Comparison of ENCODE assay signal across 20 cellular contexts in genomic region chr3:24523195-24523594, GRCh38.
"Had no signal": no experiment of that assay in that cellular context is flagged by ENCODE, and none has a peak within 500 bp of the region (broad histone marks: within the 10 kb centered on the region; RNA-seq: fewer than 3 reads in every experiment).

No MANE protein-coding gene starts in this region.

- H3K9me3 ChIP-seq: colonic mucosa, prostate gland, thoracic aorta, transverse colon had no signal

- DNase-seq: colonic mucosa; dermis blood vessel endothelial cell; foreskin keratinocyte; hippocampal formation; left colon; left ventricle myocardium superior; mesenchymal stem cell; midbrain; nephron progenitor cell; stimulated activated CD4-positive, alpha-beta T cell treated with anti-CD3 and anti-CD28 coated beads, Interleukin-2, amount 100 ng/mL, for 24 hours; stimulated activated CD4-positive, alpha-beta T cell treated with anti-CD3 and anti-CD28 coated beads, Interleukin-4, amount 100 ng/mL, for 4 hours; stimulated activated naive B cell treated with anti-CD40 and anti-IgM and Interleukin-4, amounts not matched to agents 10 μg/mL and 1 μg/mL and 100 μg/mL, for 72 hours; stimulated activated naive CD8-positive, alpha-beta T cell treated with anti-CD3 and anti-CD28 coated beads, Interleukin-15, amount 100 ng/mL, for 72 hours; substantia nigra; transverse colon had no signal

- ATAC-seq: foreskin keratinocyte; left colon; left ventricle myocardium superior; sciatic nerve; stimulated activated naive B cell treated with anti-CD40 and anti-IgM and Interleukin-4, amounts not matched to agents 10 μg/mL and 1 μg/mL and 100 μg/mL, for 72 hours; stimulated activated naive CD8-positive, alpha-beta T cell treated with anti-CD3 and anti-CD28 coated beads, Interleukin-15, amount 100 ng/mL, for 72 hours had no signal

- H3K27ac ChIP-seq: colonic mucosa, parathyroid adenoma, prostate gland, thoracic aorta, transverse colon had no signal

- H3K4me3 ChIP-seq: colonic mucosa, lung, prostate gland, thoracic aorta, transverse colon had no signal

- H3K36me3 ChIP-seq: colonic mucosa, prostate gland, thoracic aorta, transverse colon had no signal

- H3K4me1 ChIP-seq: prostate gland had no signal

- H3K27me3 ChIP-seq: foreskin keratinocyte had no signal
